ENCODE assay signal across 35 cellular contexts in genomic region chr1:18526436-18527275, GRCh38. TPM values are rescaled to one million over a fixed set of nuclear protein-coding genes. Genes with fewer than 3 reads are reported as not detected.
"Had no signal": no experiment of that assay in that cellular context is flagged by ENCODE, and none has a peak within 500 bp of the region (broad histone marks: within the 10 kb centered on the region; RNA-seq: fewer than 3 reads in every experiment).

No MANE protein-coding gene starts in this region.

- H3K9me3 ChIP-seq: adrenal gland, breast epithelium, esophagus squamous epithelium had no signal

- H3K27ac ChIP-seq: adrenal gland, breast epithelium, coronary artery, esophagus squamous epithelium, WERI-Rb-1 had no signal

- H3K36me3 ChIP-seq: adrenal gland, breast epithelium, esophagus squamous epithelium, WERI-Rb-1 had no signal

- DNase-seq: activated B cell treated with CpG ODN at 0.5 μM for 24 hours; activated CD4-positive, alpha-beta T cell treated with anti-CD3 and anti-CD28 coated beads for 48 hours; activated CD4-positive, alpha-beta T cell treated with anti-CD3 and anti-CD28 coated beads, Interleukin-2, amount 50 U/mL, for 1 hour; activated CD4-positive, alpha-beta T cell treated with anti-CD3 and anti-CD28 coated beads, Interleukin-2, amount 50 U/mL, for 48 hours; activated CD8-positive, alpha-beta memory T cell treated with anti-CD3 and anti-CD28 coated beads for 24 hours; activated CD8-positive, alpha-beta T cell treated with anti-CD3 and anti-CD28 coated beads for 36 hours; activated effector memory CD4-positive, alpha-beta T cell treated with Interleukin-2 at 50 U/mL for 16 hours; activated gamma-delta T cell treated with Interleukin-2 at 50 U/mL for 16 hours; activated naive CD4-positive, alpha-beta T cell treated with anti-CD3 and anti-CD28 coated beads, Interleukin-2, amount 50 U/mL, for 16 hours; activated naive CD4-positive, alpha-beta T cell treated with Interleukin-2 at 50 U/mL for 16 hours; activated naive CD8-positive, alpha-beta T cell treated with anti-CD3 and anti-CD28 coated beads for 36 hours; activated naive CD8-positive, alpha-beta T cell treated with anti-CD3 and anti-CD28 coated beads, Interleukin-2, amount 50 U/mL, for 24 hours; activated T-cell treated with anti-CD3 and anti-CD28 coated beads, Interleukin-2, amount 50 U/mL, for 4 hours; amygdala; aorta; dermis blood vessel endothelial cell; effector CD4-positive, alpha-beta T cell; effector memory CD8-positive, alpha-beta T cell; erythroblast; esophagus squamous epithelium; foreskin melanocyte; SW 1271; T-cell; T-helper 9 cell; WERI-Rb-1 had no signal

- H3K4me1 ChIP-seq: adrenal gland, breast epithelium, esophagus squamous epithelium had no signal

- H3K4me3 ChIP-seq: adrenal gland, breast epithelium, coronary artery, esophagus squamous epithelium had no signal

- ATAC-seq: activated CD4-positive, CD25-positive, alpha-beta regulatory T cell treated with anti-CD3 and anti-CD28 coated beads, Interleukin-2, amount 50 U/mL, for 24 hours; activated CD8-positive, alpha-beta T cell treated with anti-CD3 and anti-CD28 coated beads for 36 hours; activated naive CD8-positive, alpha-beta T cell treated with anti-CD3 and anti-CD28 coated beads, Interleukin-2, amount 50 U/mL, for 24 hours; activated T-cell treated with anti-CD3 and anti-CD28 coated beads, Interleukin-2, amount 50 U/mL, for 4 hours; activated T-helper 17 cell treated with anti-CD3 and anti-CD28 coated beads, Interleukin-2, amount 50 U/mL, for 72 hours; effector memory CD8-positive, alpha-beta T cell; T-cell had no signal

RNA-seq across cellular contexts. Expression of gene KLHDC7A, which starts 45.9 kb away (rescaled TPM):
- total RNA-seq: activated B cell treated with CpG ODN at 0.5 μM for 24 hours; activated CD8-positive, alpha-beta T cell treated with anti-CD3 and anti-CD28 coated beads for 36 hours; activated naive CD8-positive, alpha-beta T cell treated with anti-CD3 and anti-CD28 coated beads for 36 hours; activated T-cell treated with anti-CD3 and anti-CD28 coated beads, Interleukin-2, amount 50 U/mL, for 4 hours; activated T-helper 17 cell treated with anti-CD3 and anti-CD28 coated beads, Interleukin-2, amount 50 U/mL, for 72 hours; adrenal gland; aorta; cardiac septum; cerebellum; fibroblast of lung; fibroblast of villous mesenchyme; T-cell; T-helper 2 cell treated with Interferon-gamma antibody and Interleukin-4, amounts not matched to agents 100 ng/mL and 5 ng/mL, for 36 hours had no signal
- polyA plus RNA-seq: aorta, fibroblast of lung had no signal
